8 cellular contexts compared by ENCODE assay signal in the genomic region with DNA sequence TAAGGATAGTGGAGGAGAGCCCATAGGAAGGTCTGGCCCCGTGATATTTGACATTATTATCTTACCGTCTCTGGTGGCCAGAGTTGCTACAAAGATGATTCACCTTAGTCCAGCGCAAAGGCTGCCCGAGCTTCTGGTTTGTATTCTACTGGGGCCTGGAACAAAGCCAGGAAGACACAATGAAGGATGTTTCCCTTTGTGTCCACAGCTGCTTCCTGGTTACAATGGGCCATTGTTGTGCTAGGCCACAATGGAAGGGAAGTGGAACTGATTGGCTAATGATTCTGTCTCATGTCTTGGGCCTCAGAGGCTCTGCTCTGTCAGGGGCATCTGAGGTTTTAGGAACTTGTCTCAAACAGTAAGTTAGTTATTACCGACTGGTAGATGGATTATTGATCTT.
DNase-seq lines count a peak whose midpoint lies in the region; ATAC-seq and TF ChIP-seq lines count a peak whose summit lies in the region.

No MANE protein-coding gene starts in this region.

- CTCF ChIA-PET in CD4-positive, alpha-beta T cell (lab: Charles Lee): no interaction called here

- intact Hi-C loops in colonic mucosa (cut with DNase I): no loop called here
- intact Hi-C loops in CD4-positive, alpha-beta T cell (cut with DNase I, micrococcal nuclease): no loop called here
- intact Hi-C loops in activated CD4-positive, alpha-beta T cell treated with anti-CD3 and anti-CD28 coated beads, Interleukin-2, amount 10 ng/mL, durations not matched to agents 24 days and 14 days (cut with micrococcal nuclease): no loop called here

- H3K27me3 Mint-ChIP-seq in neural crest cell (ENCODE audit: low read depth): no peaks in the 10 kb centered on the region
- no peaks in the 10 kb centered on the region for H3K27me3 Mint-ChIP-seq in CD4-positive, alpha-beta T cell
- no peaks in the 10 kb centered on the region for H3K27me3 Mint-ChIP-seq in activated CD4-positive, alpha-beta T cell treated with anti-CD3 and anti-CD28 coated beads, Interleukin-2, amount 10 ng/mL, durations not matched to agents 24 days and 14 days

- peak; percentile 89 for DNase-seq in CD1c-positive myeloid dendritic cell (ENCODE audit: extremely low spot score)
- peak; percentile 58 to 79 for DNase-seq in NCI-H1930 (lab: John Stamatoyannopoulos, UW)
- peak; percentile 64 for DNase-seq in colonic mucosa
- DNase-seq in neural crest cell (ENCODE audit: low read depth, low spot score): no peak
- DNase-seq in NCI-H2196 (lab: John Stamatoyannopoulos, UW; ENCODE audit: unreplicated experiment): no peak
- DNase-seq in CD4-positive, alpha-beta T cell: no peak
- no peak for DNase-seq in activated CD4-positive, alpha-beta T cell treated with anti-CD3 and anti-CD28 coated beads, Interleukin-2, amount 10 ng/mL, durations not matched to agents 24 days and 14 days

- no peaks in the 10 kb centered on the region for H3K4me1 ChIP-seq in colonic mucosa

- no peaks in the 10 kb centered on the region for H3K36me3 Mint-ChIP-seq in neural crest cell (ENCODE audit: low read depth)
- H3K36me3 Mint-ChIP-seq in CD4-positive, alpha-beta T cell (ENCODE audit: low read depth): no peaks in the 10 kb centered on the region
- no peaks in the 10 kb centered on the region for H3K36me3 Mint-ChIP-seq in activated CD4-positive, alpha-beta T cell treated with anti-CD3 and anti-CD28 coated beads, Interleukin-2, amount 10 ng/mL, durations not matched to agents 24 days and 14 days (ENCODE audit: low read depth)

- ATAC-seq in GM21825 (IDR thresholded peaks at IDR 0.05; ENCODE audit: unreplicated experiment): peak; percentile 98
- no peak for ATAC-seq in CD4-positive, alpha-beta T cell (ENCODE audit: poor library complexity)

- no peak overlapping the region for H3K27ac ChIP-seq in colonic mucosa
- H3K27ac ChIP-seq in CD4-positive, alpha-beta T cell (ENCODE audit: low read depth, low read length): no peak overlapping the region

- H3K4me3 ChIP-seq in colonic mucosa: no peak overlapping the region

- H3K4me1 Mint-ChIP-seq in neural crest cell: peaks cover 28% of the 10 kb centered on the region
- no peaks in the 10 kb centered on the region for H3K4me1 Mint-ChIP-seq in CD4-positive, alpha-beta T cell (ENCODE audit: low read depth)
- no peaks in the 10 kb centered on the region for H3K4me1 Mint-ChIP-seq in activated CD4-positive, alpha-beta T cell treated with anti-CD3 and anti-CD28 coated beads, Interleukin-2, amount 10 ng/mL, durations not matched to agents 24 days and 14 days

- POLR2A ChIA-PET in CD4-positive, alpha-beta T cell (lab: Charles Lee): no interaction called here

- H3K4me3 Mint-ChIP-seq in neural crest cell: peak overlapping the region; percentile 16
- H3K4me3 Mint-ChIP-seq in CD4-positive, alpha-beta T cell: no peak overlapping the region
- no peak overlapping the region for H3K4me3 Mint-ChIP-seq in activated CD4-positive, alpha-beta T cell treated with anti-CD3 and anti-CD28 coated beads, Interleukin-2, amount 10 ng/mL, durations not matched to agents 24 days and 14 days

- H3K36me3 ChIP-seq in colonic mucosa: no peaks in the 10 kb centered on the region

- H3K9ac ChIP-seq in colonic mucosa (ENCODE audit: low read depth in 2 of 2, low read length in 2 of 2): no peak overlapping the region

- H3K9me3 Mint-ChIP-seq in neural crest cell: peaks cover 6% of the 10 kb centered on the region
- no peaks in the 10 kb centered on the region for H3K9me3 Mint-ChIP-seq in CD4-positive, alpha-beta T cell
- H3K9me3 Mint-ChIP-seq in activated CD4-positive, alpha-beta T cell treated with anti-CD3 and anti-CD28 coated beads, Interleukin-2, amount 10 ng/mL, durations not matched to agents 24 days and 14 days: no peaks in the 10 kb centered on the region

- no peaks in the 10 kb centered on the region for H3K27me3 ChIP-seq in colonic mucosa
- H3K27me3 ChIP-seq in CD4-positive, alpha-beta T cell (ENCODE audit: control insufficient read depth, insufficient read depth, low read length): no peaks in the 10 kb centered on the region

- H3K27ac Mint-ChIP-seq in neural crest cell (ENCODE audit: unreplicated experiment): no peak overlapping the region
- H3K27ac Mint-ChIP-seq in CD4-positive, alpha-beta T cell: no peak overlapping the region
- no peak overlapping the region for H3K27ac Mint-ChIP-seq in activated CD4-positive, alpha-beta T cell treated with anti-CD3 and anti-CD28 coated beads, Interleukin-2, amount 10 ng/mL, durations not matched to agents 24 days and 14 days

- TF ChIP-seq CTCF in colonic mucosa (IDR thresholded peaks at IDR 0.05) (no peak), neural crest cell (conservative IDR thresholded peaks at IDR 0.05) (no peak)
- TF ChIP-seq CTCF in CD4-positive, alpha-beta T cell (IDR thresholded peaks at IDR 0.05): no peak

- H3K9me3 ChIP-seq in colonic mucosa: no peaks in the 10 kb centered on the region
- H3K9me3 ChIP-seq in CD4-positive, alpha-beta T cell (ENCODE audit: control insufficient read depth, low read length): no peaks in the 10 kb centered on the region

Comparison
In these comparisons a context has a peak if more than half of its experiments do, and no peak if none do; other contexts are left out.
1. DNase-seq: peak in CD1c-positive myeloid dendritic cell (single experiment), NCI-H1930 (2 of 2) and colonic mucosa (single experiment); none in neural crest cell (single experiment), NCI-H2196 (single experiment), CD4-positive, alpha-beta T cell (0 of 10) and activated CD4-positive, alpha-beta T cell treated with anti-CD3 and anti-CD28 coated beads, Interleukin-2, amount 10 ng/mL, durations not matched to agents 24 days and 14 days (single experiment).